Comparison of ENCODE assay signal across 1 cellular context in genomic region chr6:23511797-23512196, GRCh38.
TF ChIP-seq lines count a peak whose summit lies in the region.

No MANE protein-coding gene starts in this region.

TF ChIP-seq in GM23338, 12 proteins besides CTCF, POLR2A, EP300 and RAD21 (continued from another document):
- TF ChIP-seq ETS1 (IDR thresholded peaks at IDR 0.05) (no peak), JUNB (IDR thresholded peaks at IDR 0.05; ENCODE audit: unreplicated experiment) (no peak), EZH2phosphoT487 (IDR thresholded peaks at IDR 0.05; ENCODE audit: unreplicated experiment) (no peak), STAT1 (IDR thresholded peaks at IDR 0.05; ENCODE audit: unreplicated experiment) (no peak), ZNF462 (CRISPR knock-in tag; IDR thresholded peaks at IDR 0.05) (no peak)
